8 cellular contexts compared by ENCODE assay signal in the genomic region with DNA sequence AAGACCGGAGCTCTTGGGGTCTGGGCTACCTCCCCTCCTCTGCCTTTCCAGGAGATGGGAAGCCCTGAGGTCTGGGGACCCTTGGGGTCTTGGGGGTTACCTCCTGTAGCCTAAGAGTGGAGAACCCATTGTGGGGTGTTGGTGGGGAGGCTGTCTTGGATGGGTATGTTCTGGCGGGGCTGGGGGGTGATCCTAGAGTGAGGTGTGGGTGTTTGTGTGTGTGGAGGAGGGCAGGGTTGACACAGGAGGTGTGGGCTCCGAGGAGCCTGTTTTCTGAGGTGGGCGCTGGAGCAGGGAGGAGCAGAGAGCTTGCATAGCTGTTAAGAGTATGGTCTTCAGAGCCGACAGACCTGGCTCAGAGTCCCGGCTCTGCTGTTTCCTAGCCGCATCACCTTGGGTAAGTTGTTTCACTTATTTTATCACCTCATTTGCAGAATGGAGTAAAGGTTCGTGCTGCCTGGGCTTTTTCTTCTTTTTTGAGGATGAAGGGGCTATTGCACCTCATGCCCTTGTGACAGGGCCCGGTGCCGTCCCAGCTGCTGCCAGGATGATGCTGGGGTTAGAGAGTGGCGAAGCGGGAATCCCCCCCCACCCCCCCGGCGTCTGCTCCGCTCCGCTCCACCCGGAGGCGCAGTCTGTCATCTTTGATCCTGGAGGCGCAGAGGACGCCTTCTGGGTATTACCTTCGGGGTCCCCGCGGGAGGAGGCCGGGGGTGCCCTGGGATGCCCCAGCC. TPM values are rescaled to one million over a fixed set of nuclear protein-coding genes. Genes with fewer than 3 reads are reported as not detected.
DNase-seq lines count a peak whose midpoint lies in the region; ATAC-seq, FAIRE-seq and TF ChIP-seq lines count a peak whose summit lies in the region.

No MANE protein-coding gene starts in this region.

- TF ChIP-seq POLR2A in H1 (IDR thresholded peaks at IDR 0.05; ENCODE audit: control extremely low read depth in 1 of 2, low read depth in 2 of 2, low read length in 2 of 2), result no peak

- ATAC-seq in GM21526 (IDR thresholded peaks at IDR 0.05; ENCODE audit: low FRiP score, unreplicated experiment), result peak; percentile 11

- POLR2A ChIA-PET in H1 (lab: Charles Lee; ENCODE audit: partially characterized antibody), result interaction anchor here (0.6 to 11.4 kb wide), 12 partner anchors 15 to 295 kb away, joined by 3 to 94 read pairs (median 4); a partner anchor contains a TSS

- H3K14ac ChIP-seq in H1 (ENCODE audit: insufficient read length), result no peak overlapping the region

- no peak overlapping the region for H3K4ac ChIP-seq in H1 (replicated peaks; ENCODE audit: insufficient read length, low read depth, low read length)

- no peaks in the 10 kb centered on the region for H3K9me3 Mint-ChIP-seq in progenitor cell of endocrine pancreas (ENCODE audit: low read depth)

- H3K23me2 ChIP-seq in H1 (ENCODE audit: low read depth, low read length), result peaks cover 2% of the 10 kb centered on the region; the same call in 1 of the 2 replicates

- H3K23ac ChIP-seq in H1 (ENCODE audit: insufficient read length), result no peak overlapping the region

- CTCF ChIA-PET in H1 (lab: Charles Lee; ENCODE audit: partially characterized antibody), result interaction anchor here (0.6 to 1.3 kb wide), 8 partner anchors 9 to 124 kb away, joined by 3 to 6 read pairs (median 3); no protein-coding TSS in a partner anchor

- H3K79me2 ChIP-seq in H1 (ENCODE audit: control insufficient read depth in 1 of 2, insufficient read depth in 2 of 2, low read length in 2 of 2), result peaks cover 0 to 81% of the 10 kb centered on the region in 2 experiments; a peak in 2 of 4 replicates

- TF ChIP-seq EP300 in H1 (IDR thresholded peaks at IDR 0.05; ENCODE audit: borderline replicate concordance in 1 of 2, low read depth in 2 of 2, low read length in 2 of 2), result no peak

- TF ChIP-seq RAD21 in H1 (IDR thresholded peaks at IDR 0.05 in 1 of 2, conservative IDR thresholded peaks at IDR 0.05 in 1 of 2; ENCODE audit: low read depth in 2 of 2, low read length in 2 of 2), result no peak; a peak in 1 of 4 replicates

- H3K9ac ChIP-seq in H1 (replicated peaks in 1 of 4; ENCODE audit: extremely low read depth in 1 of 4, low read depth in 3 of 4, low read length in 3 of 4), result peak overlapping the region in 1 of 4 experiments; percentile 58; a peak in 1 of 7 replicates

- no peak overlapping the region for H4K91ac ChIP-seq in H1 (replicated peaks; ENCODE audit: insufficient read length, low read length)

- H3K27me3 ChIP-seq in H1 (replicated peaks in 1 of 4; ENCODE audit: control insufficient read depth in 3 of 4, extremely low read depth in 1 of 4, insufficient read depth in 3 of 4, low read length in 3 of 4), result no peaks in the 10 kb centered on the region

- H3K4me1 Mint-ChIP-seq in progenitor cell of endocrine pancreas (ENCODE audit: low read depth), result peaks cover 57% of the 10 kb centered on the region

- peak overlapping the region; percentile 32; the same call in 1 of the 2 replicates for H3K18ac ChIP-seq in H1 (ENCODE audit: extremely low read depth, low read length)

- no peak overlapping the region for H2BK15ac ChIP-seq in H1 (ENCODE audit: low read length)

- peak overlapping the region; percentile 24 for H3K27ac Mint-ChIP-seq in progenitor cell of endocrine pancreas

- no peak overlapping the region for H2BK5ac ChIP-seq in H1 (ENCODE audit: low read depth, low read length)

- H3K4me1 ChIP-seq in H1 (replicated peaks in 1 of 4; ENCODE audit: control insufficient read depth in 3 of 4, insufficient read depth in 4 of 4, low read length in 3 of 4), result peaks cover 14 to 42% (median 26%) of the 10 kb centered on the region in 4 experiments

- peaks cover 0 to 4% (median 0%) of the 10 kb centered on the region in 4 experiments; a peak in 1 of 8 replicates for H3K36me3 ChIP-seq in H1 (ENCODE audit: control insufficient read depth in 2 of 4, insufficient read depth in 4 of 4, low read length in 3 of 4)

- H3K9me3 ChIP-seq in H1 (ENCODE audit: insufficient read depth in 2 of 2, low read depth in 1 of 2, low read length in 1 of 2), result no peaks in the 10 kb centered on the region

- peaks cover 26% of the 10 kb centered on the region for H3K79me1 ChIP-seq in H1 (ENCODE audit: low read depth, low read length)

- H3K4me2 ChIP-seq in H1 (ENCODE audit: insufficient read depth in 1 of 2, low read depth in 2 of 2, low read length in 2 of 2), result peak overlapping the region; percentile 78 to 81

- no peak overlapping the region for H2AK5ac ChIP-seq in H1 (ENCODE audit: low read depth, low read length)

- H2BK12ac ChIP-seq in H1 (ENCODE audit: low read depth, low read length), result no peak overlapping the region

- peaks cover 4% of the 10 kb centered on the region for H3K36me3 Mint-ChIP-seq in progenitor cell of endocrine pancreas (ENCODE audit: insufficient read depth)

- no peaks in the 10 kb centered on the region for H3K27me3 Mint-ChIP-seq in progenitor cell of endocrine pancreas

- no peak overlapping the region for H3K56ac ChIP-seq in H1 (replicated peaks; ENCODE audit: insufficient read length, low read depth, low read length)

- TF ChIP-seq CTCF in GM12864 (IDR thresholded peaks at IDR 0.05; ENCODE audit: low read depth, low read length, missing control alignments) (peak; percentile 8), H1 (IDR thresholded peaks at IDR 0.05; ENCODE audit: control extremely low read depth in 1 of 3, insufficient read depth in 1 of 3, low read depth in 1 of 3, low read length in 3 of 3) (no peak), progenitor cell of endocrine pancreas (IDR thresholded peaks at IDR 0.05; ENCODE audit: unreplicated experiment) (no peak)

- H2BK20ac ChIP-seq in H1 (ENCODE audit: low read length), result no peak overlapping the region

- no peak overlapping the region for H2AFZ ChIP-seq in H1 (ENCODE audit: low read length)

- no peak for FAIRE-seq in H1 (lab: Jason Lieb, UNC)

- no peak overlapping the region for H2BK120ac ChIP-seq in H1 (replicated peaks; ENCODE audit: low read depth, low read length)

- no peak overlapping the region for H4K5ac ChIP-seq in H1 (ENCODE audit: insufficient read length, low read depth, low read length)

- H4K20me1 ChIP-seq in H1 (replicated peaks in 1 of 2; ENCODE audit: control insufficient read depth in 1 of 2, insufficient read depth in 2 of 2, low read length in 2 of 2), result peaks cover 35 to 47% of the 10 kb centered on the region in 2 experiments

- 21% methylated on average over 20 of the region's 24 CpGs; no CpG with 5 or more reads in 1 of the 2 experiments for WGBS in H1 (ENCODE audit: extremely low coverage in 1 of 2, insufficient coverage in 1 of 2, insufficient read length in 1 of 2, insufficient replicate concordance in 2 of 2, low coverage in 1 of 2, low lambda C conversion rate in 2 of 2, missing lambda C conversion rate in 1 of 2), 2 experiments

- no peak overlapping the region for H4K8ac ChIP-seq in H1 (ENCODE audit: extremely low read depth, insufficient read depth, low read length)

- H3K27ac ChIP-seq in H1 (ENCODE audit: low read depth, low read length), result no peak overlapping the region

- DNase-seq in GM12864 (ENCODE audit: low read depth), result no peak
- DNase-seq in Jurkat, Clone E6-1 (ENCODE audit: low read depth, low spot score), result no peak
- no peak for DNase-seq in H1 (ENCODE audit: low read depth in 1 of 2, low spot score in 2 of 2)
- no peak for DNase-seq in progenitor cell of endocrine pancreas (ENCODE audit: low spot score, unreplicated experiment)
- no peak for DNase-seq in amniotic stem cell (lab: John Stamatoyannopoulos, UW)
- DNase-seq in hepatic stellate cell (ENCODE audit: low spot score), result no peak
- no peak for DNase-seq in cerebellar nuclear complex (lab: John Stamatoyannopoulos, UW)

- H3K4me3 ChIP-seq in GM12864 (ENCODE audit: low read depth, low read length) (peak overlapping the region; percentile 48), H1 (ENCODE audit: extremely low read depth in 1 of 4, insufficient read depth in 2 of 4, low read depth in 3 of 4, low read length in 4 of 4) (peak overlapping the region; percentile 46 to 87 (median 58))
- peak overlapping the region; percentile 37 for H3K4me3 ChIP-seq in Jurkat, Clone E6-1 (ENCODE audit: low read length)

- peak overlapping the region; percentile 64 for H3K4me3 Mint-ChIP-seq in progenitor cell of endocrine pancreas (ENCODE audit: low read depth)

TF ChIP-seq in H1, 55 proteins besides CTCF, POLR2A, EP300 and RAD21:
- TF ChIP-seq SIN3A (conservative IDR thresholded peaks at IDR 0.05 in 1 of 2, IDR thresholded peaks at IDR 0.05 in 1 of 2; ENCODE audit: low read depth in 1 of 2, low read length in 2 of 2) (peak in 1 of 2 experiments; percentile 21; a peak in 1 of 4 replicates), TAF7 (optimal IDR thresholded peaks at IDR 0.05; ENCODE audit: borderline replicate concordance, low read depth, low read length) (no peak)
TF ChIP-seq in H1: peak in this region for 1.

RNA-seq across cellular contexts. Expression of a gene that starts 17.2 kb away (rescaled TPM):
- polyA plus RNA-seq in Jurkat, Clone E6-1 (2012; ENCODE audit: insufficient read depth, insufficient read length), result 7.7 TPM
- 20.2 and 21.1 TPM in 2 replicates for total RNA-seq in H1 (2021; fragmentation: NEBNext Ultra II Directional; extraction: Animal tissue kit (Norgen Biotek cat#: 25700))
- polyA plus RNA-seq in H1 (2011; rRNA removed), result 4.5 and 5.5 TPM in 2 replicates
- polyA plus RNA-seq in H1 (2011; cell fraction: cytosol; rRNA removed), result 4.9 TPM
- 10.6 TPM for polyA plus RNA-seq in H1 (2011; cell fraction: nucleus; rRNA removed)
- 6.4 to 8.3 TPM (median 8.0 TPM) in 4 replicates for polyA plus RNA-seq in H1 (2012, experiment 1 of 2)
- 2.0 TPM for polyA plus RNA-seq in H1 (2012, experiment 2 of 2)
- polyA plus RNA-seq in H1 (2013, experiment 1 of 2), result 5.6 TPM
- polyA plus RNA-seq in H1 (2013, experiment 2 of 2), result 5.7 TPM
- 9.2 and 10.5 TPM in 2 replicates for polyA minus RNA-seq in H1 (2011; rRNA and poly(A)+ RNA removed)
- 13.8 TPM for polyA minus RNA-seq in H1 (2011; cell fraction: cytosol; rRNA and poly(A)+ RNA removed)
- 15.6 TPM for polyA minus RNA-seq in H1 (2011; cell fraction: nucleus; rRNA and poly(A)+ RNA removed)
- total RNA-seq in progenitor cell of endocrine pancreas, result 38.2 and 40.7 TPM in 2 replicates
